Comparison of ENCODE assay signal across 8 cellular contexts in genomic region chr1:234545512-234546386, GRCh38.
DNase-seq lines count a peak whose midpoint lies in the region; ATAC-seq, FAIRE-seq and TF ChIP-seq lines count a peak whose summit lies in the region.

No MANE protein-coding gene starts in this region.

- peak overlapping the region in 6 of 9 donors; percentile 1 to 81 (median 44) for H3K27ac Mint-ChIP-seq in naive thymus-derived CD4-positive, alpha-beta T cell

- H3K36me3 ChIP-seq in MM.1S (replicated peaks; ENCODE audit: insufficient read depth, low read length) (no peaks in the 10 kb centered on the region), spleen (no peaks in the 10 kb centered on the region)
- H3K36me3 ChIP-seq in naive thymus-derived CD4-positive, alpha-beta T cell (ENCODE audit: control insufficient read depth in 2 of 3, insufficient read depth in 3 of 3, low read length in 3 of 3): no peaks in the 10 kb centered on the region

- H3K27me3 ChIP-seq in MM.1S (replicated peaks; ENCODE audit: insufficient read depth, low read length) (no peaks in the 10 kb centered on the region), spleen (replicated peaks in 1 of 7) (no peaks in the 10 kb centered on the region)
- H3K27me3 ChIP-seq in naive thymus-derived CD4-positive, alpha-beta T cell (ENCODE audit: control insufficient read depth in 2 of 2, insufficient read depth in 2 of 2, low read length in 2 of 2): no peaks in the 10 kb centered on the region

- H3K27ac ChIP-seq in A549 (peak overlapping the region; percentile 57 to 73; a peak in 5 of 6 replicates), MM.1S (ENCODE audit: low read length) (no peak overlapping the region), coronary artery (peak overlapping the region in 1 of 2 donors; percentile 57), spleen (peak overlapping the region in 1 of 8 donors; percentile 30)
- H3K27ac ChIP-seq in naive thymus-derived CD4-positive, alpha-beta T cell (ENCODE audit: low read depth, low read length): no peak overlapping the region

- DNase-seq in A549 (ENCODE audit: low read depth in 1 of 2, low spot score in 1 of 2) (peak in 1 of 2 experiments; percentile 24), MM.1S (no peak), coronary artery (ENCODE audit: low spot score) (peak; percentile 43), spleen (no peak)
- DNase-seq in naive thymus-derived CD4-positive, alpha-beta T cell: no peak

- 86% methylated on average over 14 of the region's 14 CpGs for WGBS in A549 (ENCODE audit: missing lambda C conversion rate)
- 78 to 90% (median 84%) methylated on average over 14 of the region's 14 CpGs for WGBS in spleen, 5 donors

- no peaks in the 10 kb centered on the region for H3F3A ChIP-seq in MM.1S (ENCODE audit: insufficient read depth, low read length)

- FAIRE-seq in A549 (lab: Jason Lieb, UNC): no peak

- TF ChIP-seq POLR2A in A549 (IDR thresholded peaks at IDR 0.05; ENCODE audit: low read length) (no peak), spleen (IDR thresholded peaks at IDR 0.05) (no peak)

- H2AFZ ChIP-seq in MM.1S (ENCODE audit: low read length): no peak overlapping the region

- no peaks in the 10 kb centered on the region for H4K20me1 ChIP-seq in MM.1S (ENCODE audit: insufficient read depth, low read length)

- no peak overlapping the region for H3K9ac ChIP-seq in MM.1S (ENCODE audit: low read length)

- H3K79me2 ChIP-seq in MM.1S (ENCODE audit: low read length): no peaks in the 10 kb centered on the region

- CTCF ChIA-PET in A549 (lab: Yijun Ruan, JAX): interaction anchor here (1.2 to 3.1 kb wide), 3 partner anchors 14 to 46 kb away, joined by 4 to 25 read pairs (median 9); no protein-coding TSS in a partner anchor
- CTCF ChIA-PET in naive thymus-derived CD4-positive, alpha-beta T cell (lab: Charles Lee): interaction anchor here (1.4 kb wide), 1 partner anchor 16 kb away, joined by 3 read pairs; no protein-coding TSS in a partner anchor

- H3K9me3 ChIP-seq in A549 (no peaks in the 10 kb centered on the region), MM.1S (replicated peaks; ENCODE audit: insufficient read depth, low read length) (no peaks in the 10 kb centered on the region), spleen (no peaks in the 10 kb centered on the region)
- H3K9me3 ChIP-seq in naive thymus-derived CD4-positive, alpha-beta T cell (ENCODE audit: control insufficient read depth in 2 of 3, low read length in 3 of 3): no peaks in the 10 kb centered on the region

- H3K36me3 Mint-ChIP-seq in naive thymus-derived CD4-positive, alpha-beta T cell: no peaks in the 10 kb centered on the region

- intact Hi-C loops in naive thymus-derived CD4-positive, alpha-beta T cell (cut with micrococcal nuclease): loop anchor here in 1 of 2 donors (10.0 kb wide), 1 partner anchor 51 kb away; no protein-coding TSS in a partner anchor
- intact Hi-C loops in spleen (cut with DNase I; ENCODE audit: low total_unique reads): no loop called here

- no peaks in the 10 kb centered on the region for H3K27me3 Mint-ChIP-seq in naive thymus-derived CD4-positive, alpha-beta T cell

- no peak for ATAC-seq in A549
- ATAC-seq in naive thymus-derived CD4-positive, alpha-beta T cell: no peak
- no peak for ATAC-seq in HG03571 (IDR thresholded peaks at IDR 0.05; ENCODE audit: unreplicated experiment)
- ATAC-seq in HG03139 (IDR thresholded peaks at IDR 0.05; ENCODE audit: unreplicated experiment): no peak
- no peak for ATAC-seq in HG03432 (IDR thresholded peaks at IDR 0.05; ENCODE audit: unreplicated experiment)

- no peaks in the 10 kb centered on the region for H3K9me2 ChIP-seq in MM.1S (replicated peaks; ENCODE audit: insufficient read depth, low read length)

- H3K4me1 ChIP-seq in A549 (peaks cover 53% of the 10 kb centered on the region), MM.1S (ENCODE audit: low read length) (no peaks in the 10 kb centered on the region), spleen (peaks cover 0 to 38% (median 16%) of the 10 kb centered on the region in 6 donors)
- H3K4me1 ChIP-seq in naive thymus-derived CD4-positive, alpha-beta T cell (ENCODE audit: control insufficient read depth in 2 of 2, insufficient read depth in 2 of 2, low read length in 2 of 2): peaks cover 0 to 13% of the 10 kb centered on the region in 2 donors

- H3K4me1 Mint-ChIP-seq in naive thymus-derived CD4-positive, alpha-beta T cell: peaks cover 16 to 33% (median 18%) of the 10 kb centered on the region in 7 donors

- TF ChIP-seq CTCF in A549 (IDR thresholded peaks at IDR 0.05): no peak
- no peak for TF ChIP-seq CTCF in MM.1S (IDR thresholded peaks at IDR 0.05; ENCODE audit: low read length)
- TF ChIP-seq CTCF in coronary artery (IDR thresholded peaks at IDR 0.05): no peak
- no peak for TF ChIP-seq CTCF in spleen (IDR thresholded peaks at IDR 0.05 in 8 of 11, conservative IDR thresholded peaks at IDR 0.05 in 3 of 11)

- H3K9me3 Mint-ChIP-seq in naive thymus-derived CD4-positive, alpha-beta T cell: no peaks in the 10 kb centered on the region

- H3K4me3 ChIP-seq in A549: no peak overlapping the region
- H3K4me3 ChIP-seq in MM.1S (ENCODE audit: low read length): no peak overlapping the region
- no peak overlapping the region for H3K4me3 ChIP-seq in coronary artery
- no peak overlapping the region for H3K4me3 ChIP-seq in naive thymus-derived CD4-positive, alpha-beta T cell (ENCODE audit: low read length)
- no peak overlapping the region for H3K4me3 ChIP-seq in spleen

- H3K4me3 Mint-ChIP-seq in naive thymus-derived CD4-positive, alpha-beta T cell: no peak overlapping the region

- no peak for TF ChIP-seq EP300 in A549 (IDR thresholded peaks at IDR 0.05)

- H3K4me2 ChIP-seq in A549 (peak overlapping the region; percentile 73; the same call in 2 of the 3 replicates), MM.1S (ENCODE audit: low read depth, low read length) (0 out of 2 replicates have a peak overlapping the region, but pooled peaks have one; percentile 5)

- TF ChIP-seq RAD21 in A549 (conservative IDR thresholded peaks at IDR 0.05 in 1 of 2, IDR thresholded peaks at IDR 0.05 in 1 of 2): no peak

- POLR2A ChIA-PET in A549 (lab: Yijun Ruan, JAX): no interaction called here
- POLR2A ChIA-PET in naive thymus-derived CD4-positive, alpha-beta T cell (lab: Charles Lee): interaction anchor here (0.6 kb wide), 1 partner anchor 46 kb away, joined by 3 read pairs; no protein-coding TSS in a partner anchor

TF ChIP-seq in A549, 52 proteins besides CTCF, POLR2A, EP300 and RAD21:
- TF ChIP-seq EHMT2 (IDR thresholded peaks at IDR 0.05; ENCODE audit: low read depth) (no peak), CEBPB (IDR thresholded peaks at IDR 0.05) (no peak), RFX5 (IDR thresholded peaks at IDR 0.05) (no peak), HOXB5 (CRISPR knock-in tag; IDR thresholded peaks at IDR 0.05) (no peak), CHD4 (IDR thresholded peaks at IDR 0.05; ENCODE audit: borderline replicate concordance) (no peak), CHD2 (IDR thresholded peaks at IDR 0.05; ENCODE audit: low read length, partially characterized antibody) (no peak), MYC (IDR thresholded peaks at IDR 0.05; ENCODE audit: borderline replicate concordance, low read length) (no peak), ESRRA (IDR thresholded peaks at IDR 0.05; ENCODE audit: borderline replicate concordance, low read length) (no peak), NFE2L2 (conservative IDR thresholded peaks at IDR 0.05; ENCODE audit: low read length) (no peak), HDAC2 (IDR thresholded peaks at IDR 0.05) (no peak), CBX8 (IDR thresholded peaks at IDR 0.05) (no peak), HES2 (IDR thresholded peaks at IDR 0.05) (no peak), FOSL2 (IDR thresholded peaks at IDR 0.05) (no peak), FOSL2 (CRISPR knock-in tag; IDR thresholded peaks at IDR 0.05) (no peak)
- TF ChIP-seq, protein P1, sequence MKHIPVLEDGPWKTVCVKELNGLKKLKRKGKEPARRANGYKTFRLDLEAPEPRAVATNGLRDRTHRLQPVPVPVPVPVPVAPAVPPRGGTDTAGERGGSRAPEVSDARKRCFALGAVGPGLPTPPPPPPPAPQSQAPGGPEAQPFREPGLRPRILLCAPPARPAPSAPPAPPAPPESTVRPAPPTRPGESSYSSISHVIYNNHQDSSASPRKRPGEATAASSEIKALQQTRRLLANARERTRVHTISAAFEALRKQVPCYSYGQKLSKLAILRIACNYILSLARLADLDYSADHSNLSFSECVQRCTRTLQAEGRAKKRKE (CRISPR knock-in tag; IDR thresholded peaks at IDR 0.05; ENCODE audit: low read depth): no peak
- TF ChIP-seq, protein P2, sequence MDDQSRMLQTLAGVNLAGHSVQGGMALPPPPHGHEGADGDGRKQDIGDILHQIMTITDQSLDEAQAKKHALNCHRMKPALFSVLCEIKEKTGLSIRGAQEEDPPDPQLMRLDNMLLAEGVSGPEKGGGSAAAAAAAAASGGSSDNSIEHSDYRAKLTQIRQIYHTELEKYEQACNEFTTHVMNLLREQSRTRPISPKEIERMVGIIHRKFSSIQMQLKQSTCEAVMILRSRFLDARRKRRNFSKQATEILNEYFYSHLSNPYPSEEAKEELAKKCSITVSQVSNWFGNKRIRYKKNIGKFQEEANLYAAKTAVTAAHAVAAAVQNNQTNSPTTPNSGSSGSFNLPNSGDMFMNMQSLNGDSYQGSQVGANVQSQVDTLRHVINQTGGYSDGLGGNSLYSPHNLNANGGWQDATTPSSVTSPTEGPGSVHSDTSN (IDR thresholded peaks at IDR 0.05): no peak

Comparison
In these comparisons a context has a peak if more than half of its experiments do, and no peak if none do; other contexts are left out.
1. H3K27ac ChIP-seq: peak in A549 (2 of 2); none in MM.1S (single experiment) and naive thymus-derived CD4-positive, alpha-beta T cell (single experiment).